ENCODE assay signal across 15 cellular contexts in the genomic region with DNA sequence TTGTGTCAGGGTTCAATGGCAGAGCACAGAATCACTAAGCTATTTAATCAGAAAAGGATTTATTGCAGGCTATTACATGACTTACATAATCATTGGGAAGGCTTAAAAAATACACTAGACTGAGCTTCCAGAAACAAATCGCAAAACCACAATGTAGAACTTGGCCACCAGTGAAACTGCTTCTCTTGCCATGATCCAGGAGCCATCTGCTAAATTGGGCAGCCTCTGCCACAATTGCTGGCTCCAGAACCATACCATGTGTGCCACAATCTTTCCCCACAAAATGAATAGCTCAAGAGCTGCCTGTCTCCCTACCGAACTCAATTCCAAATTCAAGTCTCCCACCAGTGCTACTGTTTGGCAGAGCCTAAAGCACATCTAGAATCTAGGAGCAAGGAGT. TPM values are rescaled to one million over a fixed set of nuclear protein-coding genes. Genes with fewer than 3 reads are reported as not detected.
DNase-seq lines count a peak whose midpoint lies in the region; ATAC-seq and TF ChIP-seq lines count a peak whose summit lies in the region.
"Had no signal": no experiment of that assay in that cellular context is flagged by ENCODE, and none has a peak within 500 bp of the region (broad histone marks: within the 10 kb centered on the region; RNA-seq: fewer than 3 reads in every experiment).

No MANE protein-coding gene starts in this region.

- no peaks in the 10 kb centered on the region for H4K20me1 ChIP-seq in smooth muscle cell (ENCODE audit: low read depth)

- peak overlapping the region; percentile 27 for H3K27ac Mint-ChIP-seq in activated CD4-positive, alpha-beta T cell treated with anti-CD3 and anti-CD28 coated beads for 36 hours
- peak overlapping the region; percentile 95 for H3K27ac Mint-ChIP-seq in activated naive CD8-positive, alpha-beta T cell treated with anti-CD3 and anti-CD28 coated beads, Interleukin-2, amount 10 ng/mL, durations not matched to agents 7 days and 5 days

- no peaks in the 10 kb centered on the region for H3K4me1 ChIP-seq in smooth muscle cell (ENCODE audit: low read depth)

- no peak overlapping the region for H3K4me3 ChIP-seq in smooth muscle cell
- H3K4me3 ChIP-seq: adrenal gland, vagina had no signal

- H3K27ac ChIP-seq in smooth muscle cell (ENCODE audit: low read depth) = no peak overlapping the region
- H3K27ac ChIP-seq: adrenal gland, vagina had no signal

- intact Hi-C loops in activated CD4-positive, alpha-beta T cell treated with anti-CD3 and anti-CD28 coated beads for 36 hours (cut with DNase I, micrococcal nuclease) = loop anchor here in 1 of 2 experiments (10.0 kb wide), 1 partner anchor 953 kb away; no protein-coding TSS in a partner anchor

- H3K9me3 ChIP-seq in smooth muscle cell (replicated peaks; ENCODE audit: low read depth) = no peaks in the 10 kb centered on the region
- H3K9me3 ChIP-seq: adrenal gland, vagina had no signal

- no peaks in the 10 kb centered on the region for H3K79me2 ChIP-seq in smooth muscle cell (ENCODE audit: low read depth)

- peaks cover 64% of the 10 kb centered on the region for H3K4me1 Mint-ChIP-seq in activated CD4-positive, alpha-beta T cell treated with anti-CD3 and anti-CD28 coated beads for 36 hours
- peaks cover 53% of the 10 kb centered on the region for H3K4me1 Mint-ChIP-seq in activated naive CD8-positive, alpha-beta T cell treated with anti-CD3 and anti-CD28 coated beads, Interleukin-2, amount 10 ng/mL, durations not matched to agents 7 days and 5 days

- POLR2A ChIA-PET in activated CD4-positive, alpha-beta T cell treated with anti-CD3 and anti-CD28 coated beads for 36 hours (lab: Charles Lee) = interaction anchor here (0.9 kb wide), 1 partner anchor 9 kb away, joined by 4 read pairs; a partner anchor contains a TSS
- POLR2A ChIA-PET in activated naive CD8-positive, alpha-beta T cell treated with anti-CD3 and anti-CD28 coated beads, Interleukin-2, amount 10 ng/mL, durations not matched to agents 7 days and 5 days (lab: Charles Lee) = interaction anchor here (0.6 to 3.2 kb wide), 4 partner anchors 9 to 60 kb away, joined by 3 to 43 read pairs (median 6); a partner anchor contains a TSS

- no peak for DNase-seq in activated CD4-positive, alpha-beta T cell treated with anti-CD3 and anti-CD28 coated beads for 36 hours
- no peak for DNase-seq in activated CD4-positive, alpha-beta T cell treated with anti-CD3 and anti-CD28 coated beads for 48 hours
- DNase-seq in MV-4-11 (lab: John Stamatoyannopoulos, UW) = peak; percentile 84
- no peak for DNase-seq in activated naive CD8-positive, alpha-beta T cell treated with anti-CD3 and anti-CD28 coated beads, Interleukin-2, amount 10 ng/mL, durations not matched to agents 7 days and 5 days
- peak; percentile 38 for DNase-seq in pons (ENCODE audit: low spot score)
- DNase-seq in HuH-7 (ENCODE audit: low spot score) = no peak
- DNase-seq in smooth muscle cell (lab: John Stamatoyannopoulos, UW; ENCODE audit: unreplicated experiment) = no peak
- DNase-seq: activated CD4-positive, CD25-positive, alpha-beta regulatory T cell treated with anti-CD3 and anti-CD28 coated beads, Interleukin-2, amount 50 U/mL, for 72 hours; adrenal gland; DMS79 treated with DMSO at 0.1 percent for 48 hours; NCI-H1092 treated with DMSO at 0.1 percent for 48 hours; NCI-H526 had no signal

- peak overlapping the region; percentile 71 for H3K4me3 Mint-ChIP-seq in activated CD4-positive, alpha-beta T cell treated with anti-CD3 and anti-CD28 coated beads for 36 hours
- H3K4me3 Mint-ChIP-seq in activated naive CD8-positive, alpha-beta T cell treated with anti-CD3 and anti-CD28 coated beads, Interleukin-2, amount 10 ng/mL, durations not matched to agents 7 days and 5 days = peak overlapping the region; percentile 89

- H3F3A ChIP-seq in smooth muscle cell (ENCODE audit: low read depth) = peaks cover 4% of the 10 kb centered on the region

- no peak overlapping the region for H3K4me2 ChIP-seq in smooth muscle cell

- 84% methylated on average over 2 of the region's 2 CpGs for WGBS in smooth muscle cell (ENCODE audit: low lambda C conversion rate)

- no peaks in the 10 kb centered on the region for H3K9me3 Mint-ChIP-seq in activated CD4-positive, alpha-beta T cell treated with anti-CD3 and anti-CD28 coated beads for 36 hours (ENCODE audit: low read depth)
- H3K9me3 Mint-ChIP-seq in activated naive CD8-positive, alpha-beta T cell treated with anti-CD3 and anti-CD28 coated beads, Interleukin-2, amount 10 ng/mL, durations not matched to agents 7 days and 5 days = no peaks in the 10 kb centered on the region
- H3K9me3 Mint-ChIP-seq: memory B cell had no signal

- H3K27me3 Mint-ChIP-seq in activated CD4-positive, alpha-beta T cell treated with anti-CD3 and anti-CD28 coated beads for 36 hours = no peaks in the 10 kb centered on the region
- peaks cover 2% of the 10 kb centered on the region for H3K27me3 Mint-ChIP-seq in activated naive CD8-positive, alpha-beta T cell treated with anti-CD3 and anti-CD28 coated beads, Interleukin-2, amount 10 ng/mL, durations not matched to agents 7 days and 5 days
- H3K27me3 Mint-ChIP-seq: memory B cell had no signal

- H3K9ac ChIP-seq in smooth muscle cell (ENCODE audit: low read depth) = no peak overlapping the region

- no peak for TF ChIP-seq CTCF in smooth muscle cell (IDR thresholded peaks at IDR 0.05; ENCODE audit: borderline replicate concordance, insufficient read depth, poor library complexity, severe bottlenecking)

- CTCF ChIA-PET in activated CD4-positive, alpha-beta T cell treated with anti-CD3 and anti-CD28 coated beads for 36 hours (lab: Charles Lee) = interaction anchor here (0.7 to 4.1 kb wide), 4 partner anchors 9 to 344 kb away, joined by 4 to 23 read pairs (median 4); a partner anchor contains a TSS

- no peaks in the 10 kb centered on the region for H3K27me3 ChIP-seq in smooth muscle cell (ENCODE audit: low read depth)
- H3K27me3 ChIP-seq: adrenal gland, vagina had no signal

- ATAC-seq in activated CD4-positive, alpha-beta T cell treated with anti-CD3 and anti-CD28 coated beads for 36 hours = no peak
- ATAC-seq in activated naive CD8-positive, alpha-beta T cell treated with anti-CD3 and anti-CD28 coated beads, Interleukin-2, amount 10 ng/mL, durations not matched to agents 7 days and 5 days (ENCODE audit: low read depth) = no peak
- ATAC-seq in GM21526 (IDR thresholded peaks at IDR 0.05; ENCODE audit: low FRiP score, unreplicated experiment) = no peak

- H3K36me3 ChIP-seq in smooth muscle cell (ENCODE audit: low read depth) = no peaks in the 10 kb centered on the region
- H3K36me3 ChIP-seq: adrenal gland, vagina had no signal

- no peaks in the 10 kb centered on the region for H3K36me3 Mint-ChIP-seq in activated CD4-positive, alpha-beta T cell treated with anti-CD3 and anti-CD28 coated beads for 36 hours (ENCODE audit: low read depth)
- H3K36me3 Mint-ChIP-seq in activated naive CD8-positive, alpha-beta T cell treated with anti-CD3 and anti-CD28 coated beads, Interleukin-2, amount 10 ng/mL, durations not matched to agents 7 days and 5 days = no peaks in the 10 kb centered on the region
- H3K36me3 Mint-ChIP-seq: memory B cell had no signal

- H2AFZ ChIP-seq in smooth muscle cell (ENCODE audit: low read depth) = no peak overlapping the region

RNA-seq across cellular contexts. Expression of a gene that starts 9.8 kb away (rescaled TPM):
- total RNA-seq in activated CD4-positive, alpha-beta T cell treated with anti-CD3 and anti-CD28 coated beads for 36 hours = 10 to 100 TPM; 56.4 to 98.7 TPM
- 100 to 1,000 TPM; 134 to 139 TPM for total RNA-seq in activated naive CD8-positive, alpha-beta T cell treated with anti-CD3 and anti-CD28 coated beads, Interleukin-2, amount 10 ng/mL, durations not matched to agents 7 days and 5 days
- 24.2 and 26.1 TPM in 2 replicates for total RNA-seq in smooth muscle cell
- 9.4 and 10.6 TPM in 2 replicates for polyA plus RNA-seq in smooth muscle cell

RNA-seq across cellular contexts. Expression of a gene that starts 58.8 kb away (rescaled TPM):
- total RNA-seq in activated CD4-positive, alpha-beta T cell treated with anti-CD3 and anti-CD28 coated beads for 36 hours = 10 to 100 TPM; 57.3 to 60.7 TPM
- 100 to 1,000 TPM; 107 to 110 TPM for total RNA-seq in activated naive CD8-positive, alpha-beta T cell treated with anti-CD3 and anti-CD28 coated beads, Interleukin-2, amount 10 ng/mL, durations not matched to agents 7 days and 5 days
- total RNA-seq in smooth muscle cell = 0.72 and 2.2 TPM in 2 replicates
- polyA plus RNA-seq in smooth muscle cell = 0.82 TPM in 1 of 2 replicates, not detected in the other

Comparison
In these comparisons a context has a peak if more than half of its experiments do, and no peak if none do; other contexts are left out.
1. DNase-seq: peak in MV-4-11 (single experiment) and pons (single experiment); none in activated CD4-positive, alpha-beta T cell treated with anti-CD3 and anti-CD28 coated beads for 36 hours (single experiment), activated CD4-positive, alpha-beta T cell treated with anti-CD3 and anti-CD28 coated beads for 48 hours (single experiment), activated naive CD8-positive, alpha-beta T cell treated with anti-CD3 and anti-CD28 coated beads, Interleukin-2, amount 10 ng/mL, durations not matched to agents 7 days and 5 days (single experiment), HuH-7 (single experiment) and smooth muscle cell (single experiment).
2. RNA of a gene that starts 58.8 kb away (total RNA-seq): 107 to 110 TPM in activated naive CD8-positive, alpha-beta T cell treated with anti-CD3 and anti-CD28 coated beads, Interleukin-2, amount 10 ng/mL, durations not matched to agents 7 days and 5 days and 57.3 to 60.7 TPM in activated CD4-positive, alpha-beta T cell treated with anti-CD3 and anti-CD28 coated beads for 36 hours; 0.72 to 2.2 TPM in smooth muscle cell; every median in the first group is over 10 times any median in the second.